In genomic region chr14:100872641-100873071, GRCh38 we compare ENCODE assay signal across 1 cellular context.
TF ChIP-seq lines count a peak whose summit lies in the region.

No MANE protein-coding gene starts in this region.

TF ChIP-seq in neural cell, 6 proteins besides CTCF, POLR2A, EP300 and RAD21:
- TF ChIP-seq REST (IDR thresholded peaks at IDR 0.05; ENCODE audit: borderline replicate concordance) (no peak), EZH2 (IDR thresholded peaks at IDR 0.05; ENCODE audit: borderline replicate concordance, insufficient read depth, low read length, poor library complexity, severe bottlenecking) (no peak), SMC3 (conservative IDR thresholded peaks at IDR 0.05; ENCODE audit: poor library complexity) (no peak), TAF1 (IDR thresholded peaks at IDR 0.05; ENCODE audit: low read depth) (no peak), MXI1 (conservative IDR thresholded peaks at IDR 0.05; ENCODE audit: poor library complexity, severe bottlenecking) (no peak), POLR2AphosphoS5 (IDR thresholded peaks at IDR 0.05) (no peak)
